Comparison of ENCODE assay signal across 17 cellular contexts in genomic region chr22:29661355-29661754, GRCh38. TPM values are rescaled to one million over a fixed set of nuclear protein-coding genes. Genes with fewer than 3 reads are reported as not detected.
A peak's percentile ranks its signal among the peaks of the same experiment; 100 is the strongest.
DNase-seq lines count a peak whose midpoint lies in the region; ATAC-seq and TF ChIP-seq lines count a peak whose summit lies in the region.
"Had no signal": no experiment of that assay in that cellular context is flagged by ENCODE, and none has a peak within 500 bp of the region (broad histone marks: within the 10 kb centered on the region; RNA-seq: fewer than 3 reads in every experiment).

No MANE protein-coding gene starts in this region.

- no peak for TF ChIP-seq CTCF in vagina (IDR thresholded peaks at IDR 0.05)

- H3K4me3 ChIP-seq in vagina = no peak overlapping the region
- no peak overlapping the region for H3K4me3 ChIP-seq in effector memory CD4-positive, alpha-beta T cell (ENCODE audit: insufficient read depth, low read depth, low read length, poor library complexity, severe bottlenecking)
- H3K4me3 ChIP-seq: left ventricle myocardium inferior had no signal

- no peaks in the 10 kb centered on the region for H3K9me3 ChIP-seq in vagina
- H3K9me3 ChIP-seq in effector memory CD4-positive, alpha-beta T cell (ENCODE audit: control insufficient read depth, low read length) = no peaks in the 10 kb centered on the region
- H3K9me3 ChIP-seq: left ventricle myocardium inferior had no signal

- peaks cover 0 to 12% of the 10 kb centered on the region in 2 donors for H3K36me3 ChIP-seq in vagina
- H3K36me3 ChIP-seq in effector memory CD4-positive, alpha-beta T cell (ENCODE audit: control insufficient read depth, insufficient read depth, low read length) = peaks cover 33% of the 10 kb centered on the region

- TF ChIP-seq POLR2A in vagina (IDR thresholded peaks at IDR 0.05) = no peak

- H3K4me1 ChIP-seq in vagina = peaks cover 13% of the 10 kb centered on the region
- H3K4me1 ChIP-seq in effector memory CD4-positive, alpha-beta T cell (ENCODE audit: control insufficient read depth, insufficient read depth, low read length, poor library complexity, severe bottlenecking) = no peaks in the 10 kb centered on the region

- ATAC-seq in HG02642 (IDR thresholded peaks at IDR 0.05; ENCODE audit: poor library complexity, unreplicated experiment) = no peak
- ATAC-seq: HepG2 had no signal

- intact Hi-C loops in vagina (cut with DNase I) = no loop called here

- peak; percentile 31 for DNase-seq in HT1080 (ENCODE audit: low read depth)
- peak; percentile 66 for DNase-seq in dermis blood vessel endothelial cell
- peak; percentile 17 for DNase-seq in hepatic stellate cell (ENCODE audit: low spot score)
- DNase-seq in vagina (ENCODE audit: extremely low spot score in 2 of 2) = no peak
- no peak for DNase-seq in effector memory CD4-positive, alpha-beta T cell
- DNase-seq in activated CD8-positive, alpha-beta memory T cell treated with anti-CD3 and anti-CD28 coated beads, Interleukin-2, amount 50 U/mL, for 48 hours = no peak
- DNase-seq: activated CD4-positive, alpha-beta T cell treated with anti-CD3 and anti-CD28 coated beads, Interleukin-2, amount 50 U/mL, for 1 hour; activated naive CD4-positive, alpha-beta T cell treated with anti-CD3 and anti-CD28 coated beads, Interleukin-2, amount 50 U/mL, for 16 hours; CD4-positive, CD25-positive, alpha-beta regulatory T cell; left ventricle myocardium inferior; MM.1S; small intestine; stimulated activated CD4-positive, alpha-beta T cell treated with anti-CD3 and anti-CD28 coated beads, Interleukin-4, amount 100 ng/mL, for 4 hours; stimulated activated CD8-positive, alpha-beta memory T cell treated with anti-CD3 and anti-CD28 coated beads, Interleukin-4, amount 100 ng/mL, for 48 hours; SW 1271 had no signal

- H3K27me3 ChIP-seq in vagina = no peaks in the 10 kb centered on the region
- H3K27me3 ChIP-seq in effector memory CD4-positive, alpha-beta T cell (replicated peaks; ENCODE audit: control insufficient read depth, insufficient read depth, low read length, poor library complexity, severe bottlenecking) = no peaks in the 10 kb centered on the region

- peak overlapping the region; percentile 41 for H3K27ac ChIP-seq in vagina
- no peak overlapping the region for H3K27ac ChIP-seq in effector memory CD4-positive, alpha-beta T cell (ENCODE audit: insufficient read depth, low read length, poor library complexity, severe bottlenecking)
- H3K27ac ChIP-seq: left ventricle myocardium inferior had no signal

RNA-seq across cellular contexts. Expression of gene NF2, which starts 57.9 kb away (rescaled TPM):
- 187 and 209 TPM in 2 replicates for total RNA-seq in HT1080 (2014; rRNA removed; shearing (Covaris generic))
- polyA plus RNA-seq in HT1080 (2015; cell fraction: cytosol; rRNA removed) = 128 and 131 TPM in 2 replicates
- polyA plus RNA-seq in HT1080 (2015; cell fraction: nucleus; rRNA removed) = 78.5 and 86.1 TPM in 2 replicates
- total RNA-seq in dermis blood vessel endothelial cell (66.4 and 103 TPM in 2 replicates), vagina (15.7 TPM)

RNA-seq across cellular contexts. Expression of gene CABP7, which starts 58.4 kb away (rescaled TPM):
- 0.07 and 0.21 TPM in 2 replicates for total RNA-seq in HT1080 (2014; rRNA removed; shearing (Covaris generic))
- polyA plus RNA-seq in HT1080 (2015; cell fraction: cytosol; rRNA removed) = 0.07 TPM in 1 of 2 replicates, not detected in the other
- polyA plus RNA-seq in HT1080 (2015; cell fraction: nucleus; rRNA removed) = 0.16 TPM in 1 of 2 replicates, not detected in the other
- total RNA-seq in dermis blood vessel endothelial cell = not detected in 2 replicates
- total RNA-seq in vagina = not detected
- total RNA-seq: HepG2, left ventricle myocardium inferior had no signal

Comparison
In these comparisons a context has a peak if more than half of its experiments do, and no peak if none do; other contexts are left out.
1. DNase-seq: peak in HT1080 (single experiment), dermis blood vessel endothelial cell (single experiment) and hepatic stellate cell (single experiment); none in vagina (0 of 2), effector memory CD4-positive, alpha-beta T cell (0 of 3) and activated CD8-positive, alpha-beta memory T cell treated with anti-CD3 and anti-CD28 coated beads, Interleukin-2, amount 50 U/mL, for 48 hours (single experiment).